ENCODE assay signal across 28 cellular contexts in the genomic region with DNA sequence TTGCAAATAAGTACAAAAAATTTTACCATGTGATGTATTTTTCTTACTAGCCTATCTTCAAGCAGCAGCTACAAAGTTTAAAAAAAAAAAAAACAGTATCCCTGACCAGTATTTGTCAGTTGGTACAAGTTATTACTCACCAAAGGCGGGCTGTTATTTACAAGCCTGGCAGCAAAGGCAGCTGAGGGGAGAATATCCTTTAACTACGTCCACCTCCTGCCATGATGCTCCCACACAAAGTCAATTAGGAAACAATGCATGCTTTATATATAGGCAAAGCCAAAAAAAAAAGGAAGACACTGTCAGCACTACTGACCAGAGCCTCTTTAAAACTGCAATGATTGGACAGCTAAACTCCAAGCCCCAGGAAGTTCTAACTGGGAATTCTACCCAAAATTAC. TPM values are rescaled to one million over a fixed set of nuclear protein-coding genes. Genes with fewer than 3 reads are reported as not detected.
"Had no signal": no experiment of that assay in that cellular context is flagged by ENCODE, and none has a peak within 500 bp of the region (broad histone marks: within the 10 kb centered on the region; RNA-seq: fewer than 3 reads in every experiment).

No MANE protein-coding gene starts in this region.

- H3K27ac ChIP-seq: epithelial cell of prostate, gastroesophageal sphincter, heart left ventricle, hepatocyte, parathyroid adenoma, right lobe of liver, suprapubic skin, transverse colon, vagina had no signal

- H3K4me3 Mint-ChIP-seq: memory B cell; natural killer cell; neural crest cell; stimulated activated naive CD8-positive, alpha-beta T cell treated with anti-CD3 and anti-CD28 coated beads, Interleukin-15, amount 100 ng/mL, for 72 hours had no signal

- H3K4me3 ChIP-seq: dorsolateral prefrontal cortex, gastroesophageal sphincter, heart left ventricle, hepatocyte, lung, right lobe of liver, smooth muscle cell, suprapubic skin, transverse colon, vagina had no signal

- H3K27me3 ChIP-seq: dorsolateral prefrontal cortex, gastroesophageal sphincter, heart left ventricle, hepatocyte, right lobe of liver, suprapubic skin, transverse colon, vagina had no signal

- H3K4me2 ChIP-seq: hepatocyte, smooth muscle cell had no signal

- H3K4me1 ChIP-seq: parathyroid adenoma, right lobe of liver, suprapubic skin, transverse colon, vagina had no signal

- H3K9ac ChIP-seq: parathyroid adenoma had no signal

- ATAC-seq: esophagus mucosa; gastroesophageal sphincter; heart left ventricle; left lobe of liver; natural killer cell; right lobe of liver; stimulated activated naive CD8-positive, alpha-beta T cell treated with anti-CD3 and anti-CD28 coated beads, Interleukin-15, amount 100 ng/mL, for 72 hours had no signal

- H3K27ac Mint-ChIP-seq: memory B cell; natural killer cell; progenitor cell of endocrine pancreas; stimulated activated naive CD8-positive, alpha-beta T cell treated with anti-CD3 and anti-CD28 coated beads, Interleukin-15, amount 100 ng/mL, for 72 hours had no signal

- H3K9me3 Mint-ChIP-seq: memory B cell; natural killer cell; neural crest cell; stimulated activated naive CD8-positive, alpha-beta T cell treated with anti-CD3 and anti-CD28 coated beads, Interleukin-15, amount 100 ng/mL, for 72 hours had no signal

- DNase-seq: dorsolateral prefrontal cortex; effector CD4-positive, alpha-beta T cell; foreskin fibroblast; heart left ventricle; kidney; natural killer cell; right lobe of liver; stimulated activated CD4-positive, alpha-beta T cell treated with anti-CD3 and anti-CD28 coated beads, Interleukin-12 subunit alpha, Interleukin-12 subunit beta, amount 100 ng/mL, for 4 hours; stimulated activated CD4-positive, alpha-beta T cell treated with anti-CD3 and anti-CD28 coated beads, Interleukin-1b, Interleukin-23, amount 100 ng/mL, for 48 hours; stimulated activated CD4-positive, alpha-beta T cell treated with anti-CD3 and anti-CD28 coated beads, Interleukin-4, amount 100 ng/mL, for 1 hour; stimulated activated CD8-positive, alpha-beta memory T cell treated with anti-CD3 and anti-CD28 coated beads, Interleukin-4, amount 100 ng/mL, for 48 hours; stimulated activated naive CD4-positive, alpha-beta T cell; stimulated activated naive CD8-positive, alpha-beta T cell treated with anti-CD3 and anti-CD28 coated beads, Interleukin-15, amount 100 ng/mL, for 72 hours; transverse colon had no signal

- H2AFZ ChIP-seq: hepatocyte, parathyroid adenoma had no signal

- H3K9me3 ChIP-seq: gastroesophageal sphincter, heart left ventricle, right lobe of liver, suprapubic skin, transverse colon, vagina had no signal

- H3K27me3 Mint-ChIP-seq: memory B cell; progenitor cell of endocrine pancreas; stimulated activated naive CD8-positive, alpha-beta T cell treated with anti-CD3 and anti-CD28 coated beads, Interleukin-15, amount 100 ng/mL, for 72 hours had no signal

RNA-seq across cellular contexts. Expression of a gene that starts 53.8 kb away (rescaled TPM):
- total RNA-seq: esophagus mucosa, mononuclear cell, natural killer cell, smooth muscle cell had no signal
- polyA plus RNA-seq: smooth muscle cell had no signal
